In genomic region chr10:11162828-11163599, GRCh38 we compare ENCODE assay signal across 8 cellular contexts.
DNase-seq lines count a peak whose midpoint lies in the region; ATAC-seq and TF ChIP-seq lines count a peak whose summit lies in the region.

No MANE protein-coding gene starts in this region.

- peak overlapping the region; percentile 99 for H3K27ac Mint-ChIP-seq in activated naive CD8-positive, alpha-beta T cell treated with anti-CD3 and anti-CD28 coated beads for 36 hours
- H3K27ac Mint-ChIP-seq in type B pancreatic cell = no peak overlapping the region

- no peak for TF ChIP-seq CTCF in type B pancreatic cell (conservative IDR thresholded peaks at IDR 0.05)

- H3K27me3 Mint-ChIP-seq in activated naive CD8-positive, alpha-beta T cell treated with anti-CD3 and anti-CD28 coated beads for 36 hours = no peaks in the 10 kb centered on the region
- H3K27me3 Mint-ChIP-seq in type B pancreatic cell = peaks cover 82% of the 10 kb centered on the region

- H3K4me1 Mint-ChIP-seq in activated naive CD8-positive, alpha-beta T cell treated with anti-CD3 and anti-CD28 coated beads for 36 hours = peaks cover 59% of the 10 kb centered on the region
- H3K4me1 Mint-ChIP-seq in type B pancreatic cell (ENCODE audit: unreplicated experiment) = peaks cover 17% of the 10 kb centered on the region

- H3K36me3 Mint-ChIP-seq in activated naive CD8-positive, alpha-beta T cell treated with anti-CD3 and anti-CD28 coated beads for 36 hours = peaks cover 12% of the 10 kb centered on the region
- H3K36me3 Mint-ChIP-seq in type B pancreatic cell = peaks cover 5% of the 10 kb centered on the region

- peak; percentile 98 for DNase-seq in SIG-M5 treated with dmso at 0.1 percent for 504 hours (lab: John Stamatoyannopoulos, UW; ENCODE audit: unreplicated experiment)
- peak; percentile 75 for DNase-seq in activated naive CD8-positive, alpha-beta T cell treated with anti-CD3 and anti-CD28 coated beads for 36 hours
- DNase-seq in myocyte (ENCODE audit: low read depth) = peak; percentile 45
- no peak for DNase-seq in type B pancreatic cell (ENCODE audit: extremely low spot score, unreplicated experiment)
- no peak for DNase-seq in NCI-H1930 (lab: John Stamatoyannopoulos, UW)
- no peak for DNase-seq in NCI-H1436 treated with DMSO at 0.1 percent for 48 hours (lab: John Stamatoyannopoulos, UW)

- ATAC-seq in GM18511 (IDR thresholded peaks at IDR 0.05; ENCODE audit: unreplicated experiment) (peak; percentile 67), HG02884 (IDR thresholded peaks at IDR 0.05; ENCODE audit: unreplicated experiment) (peak; percentile 61)

- H3K9me3 Mint-ChIP-seq in activated naive CD8-positive, alpha-beta T cell treated with anti-CD3 and anti-CD28 coated beads for 36 hours = peaks cover 5% of the 10 kb centered on the region
- H3K9me3 Mint-ChIP-seq in type B pancreatic cell = peaks cover 4% of the 10 kb centered on the region

- H3K4me3 Mint-ChIP-seq in activated naive CD8-positive, alpha-beta T cell treated with anti-CD3 and anti-CD28 coated beads for 36 hours = no peak overlapping the region
- peak overlapping the region; percentile 91 for H3K4me3 Mint-ChIP-seq in type B pancreatic cell

Comparison
In these comparisons a context has a peak if more than half of its experiments do, and no peak if none do; other contexts are left out.
1. DNase-seq: peak in SIG-M5 treated with dmso at 0.1 percent for 504 hours (single experiment), activated naive CD8-positive, alpha-beta T cell treated with anti-CD3 and anti-CD28 coated beads for 36 hours (single experiment) and myocyte (single experiment); none in type B pancreatic cell (single experiment), NCI-H1930 (0 of 2) and NCI-H1436 treated with DMSO at 0.1 percent for 48 hours (single experiment).